Comparison of ENCODE assay signal across 1 cellular context in genomic region chr16:89921131-89921698, GRCh38.
TF ChIP-seq lines count a peak whose summit lies in the region.

No MANE protein-coding gene starts in this region.

TF ChIP-seq in HepG2, 621 proteins besides CTCF, POLR2A, EP300 and RAD21 (continues in another document):
- no peak for TF ChIP-seq MTF1 (CRISPR knock-in tag; IDR thresholded peaks at IDR 0.05)
- no peak for TF ChIP-seq IKZF4 (CRISPR knock-in tag; IDR thresholded peaks at IDR 0.05; ENCODE audit: borderline replicate concordance, low read depth, not compliant biosample characterization)
- TF ChIP-seq HMG20B (CRISPR knock-in tag; conservative IDR thresholded peaks at IDR 0.05) = no peak
- TF ChIP-seq TERF1 (CRISPR knock-in tag; IDR thresholded peaks at IDR 0.05) = no peak
- no peak for TF ChIP-seq POLR2AphosphoS5 (IDR thresholded peaks at IDR 0.05; ENCODE audit: low read depth, low read length)
- no peak for TF ChIP-seq ZNF234 (CRISPR knock-in tag; conservative IDR thresholded peaks at IDR 0.05)
- no peak for TF ChIP-seq PRMT3 (CRISPR knock-in tag; IDR thresholded peaks at IDR 0.05; ENCODE audit: borderline replicate concordance, low read depth)
- TF ChIP-seq DZIP1 (CRISPR knock-in tag; IDR thresholded peaks at IDR 0.05) = no peak
- no peak for TF ChIP-seq ZBTB10 (CRISPR knock-in tag; IDR thresholded peaks at IDR 0.05; ENCODE audit: borderline replicate concordance)
- TF ChIP-seq SAP130 (CRISPR knock-in tag; IDR thresholded peaks at IDR 0.05; ENCODE audit: low read depth) = no peak
- TF ChIP-seq KDM6A (CRISPR knock-in tag; IDR thresholded peaks at IDR 0.05; ENCODE audit: low read depth) = no peak
- TF ChIP-seq PHF8 (CRISPR knock-in tag; IDR thresholded peaks at IDR 0.05) = no peak
- no peak for TF ChIP-seq IRF9 (CRISPR knock-in tag; IDR thresholded peaks at IDR 0.05; ENCODE audit: borderline replicate concordance)
- TF ChIP-seq ZNF292 (CRISPR knock-in tag; IDR thresholded peaks at IDR 0.05; ENCODE audit: borderline replicate concordance, low read depth) = no peak
- 0 out of 2 replicates have a peak, but pooled peaks have one; percentile 16 for TF ChIP-seq ZNF782 (CRISPR knock-in tag; IDR thresholded peaks at IDR 0.05; ENCODE audit: borderline replicate concordance)
- no peak for TF ChIP-seq ZNF672 (CRISPR knock-in tag; IDR thresholded peaks at IDR 0.05)
- peak; percentile 16; the same call in 1 of the 2 replicates for TF ChIP-seq ZNF274 (CRISPR knock-in tag; IDR thresholded peaks at IDR 0.05)
- no peak for TF ChIP-seq ATRX (CRISPR knock-in tag; IDR thresholded peaks at IDR 0.05; ENCODE audit: borderline replicate concordance)
- no peak for TF ChIP-seq KAT2B (IDR thresholded peaks at IDR 0.05; ENCODE audit: borderline replicate concordance, low read depth, low read length)
- no peak for TF ChIP-seq ZNF138 (CRISPR knock-in tag; IDR thresholded peaks at IDR 0.05; ENCODE audit: low read depth)
- no peak for TF ChIP-seq HOXA7 (CRISPR knock-in tag; IDR thresholded peaks at IDR 0.05)
- TF ChIP-seq SP4 (CRISPR knock-in tag; IDR thresholded peaks at IDR 0.05) = peak; percentile 48; the same call in 1 of the 2 replicates
- TF ChIP-seq SIN3B (IDR thresholded peaks at IDR 0.05; ENCODE audit: low read length) = no peak; the same call in 1 of the 2 replicates
- no peak for TF ChIP-seq SRSF1 (optimal IDR thresholded peaks at IDR 0.05; ENCODE audit: low read depth, low read length)
- no peak for TF ChIP-seq EEA1 (CRISPR knock-in tag; IDR thresholded peaks at IDR 0.05; ENCODE audit: borderline replicate concordance)
- no peak for TF ChIP-seq E2F5 (CRISPR knock-in tag; conservative IDR thresholded peaks at IDR 0.05)
- no peak for TF ChIP-seq HMG20A (CRISPR knock-in tag; IDR thresholded peaks at IDR 0.05; ENCODE audit: borderline replicate concordance)
- TF ChIP-seq ZC3H4 (CRISPR knock-in tag; IDR thresholded peaks at IDR 0.05; ENCODE audit: borderline replicate concordance) = peak; percentile 91; the same call in 1 of the 2 replicates
- TF ChIP-seq MYNN (CRISPR knock-in tag; IDR thresholded peaks at IDR 0.05; ENCODE audit: low read depth) = no peak
- TF ChIP-seq ZBTB14 (CRISPR knock-in tag; IDR thresholded peaks at IDR 0.05) = no peak
- TF ChIP-seq ZNF546 (CRISPR knock-in tag; conservative IDR thresholded peaks at IDR 0.05) = no peak
- no peak for TF ChIP-seq CHD2 (IDR thresholded peaks at IDR 0.05; ENCODE audit: low read depth, low read length)
- no peak for TF ChIP-seq RFXANK (CRISPR knock-in tag; IDR thresholded peaks at IDR 0.05)
- TF ChIP-seq ZNF512B (CRISPR knock-in tag; IDR thresholded peaks at IDR 0.05; ENCODE audit: borderline replicate concordance) = no peak
- no peak; the same call in 1 of the 2 replicates for TF ChIP-seq HBP1 (CRISPR knock-in tag; IDR thresholded peaks at IDR 0.05; ENCODE audit: low read depth)
- no peak for TF ChIP-seq YEATS4 (CRISPR knock-in tag; IDR thresholded peaks at IDR 0.05; ENCODE audit: borderline replicate concordance)
- TF ChIP-seq ZBTB25 (CRISPR knock-in tag; IDR thresholded peaks at IDR 0.05) = no peak
- TF ChIP-seq ZNF276 (CRISPR knock-in tag; IDR thresholded peaks at IDR 0.05; ENCODE audit: low read depth) = no peak
